ENCODE assay signal across 8 cellular contexts in genomic region chr2:219279151-219279915, GRCh38. TPM values are rescaled to one million over a fixed set of nuclear protein-coding genes. Genes with fewer than 3 reads are reported as not detected.
DNase-seq lines count a peak whose midpoint lies in the region; ATAC-seq and TF ChIP-seq lines count a peak whose summit lies in the region.

TSS of gene DNAJB2 (plus strand) at chr2:219279366. CDS start at chr2:219279834, 468 bp downstream.

- H3K4me1 ChIP-seq in CD8-positive, alpha-beta T cell (ENCODE audit: insufficient read depth, low read length), result peaks cover 31% of the 10 kb centered on the region
- peaks cover 25% of the 10 kb centered on the region for H3K4me1 ChIP-seq in lower lobe of right lung

- peaks cover 38% of the 10 kb centered on the region for H3K4me1 Mint-ChIP-seq in CD8-positive, alpha-beta T cell (ENCODE audit: low read depth)

- no peaks in the 10 kb centered on the region for H3K27me3 ChIP-seq in CD8-positive, alpha-beta T cell (ENCODE audit: insufficient read depth, low read length)
- no peaks in the 10 kb centered on the region for H3K27me3 ChIP-seq in lower lobe of right lung (ENCODE audit: low read depth)

- ATAC-seq in CD8-positive, alpha-beta T cell, result peak; percentile 74
- peak; percentile 83 for ATAC-seq in GM19467 (IDR thresholded peaks at IDR 0.05; ENCODE audit: unreplicated experiment)
- peak; percentile 96 to 98 for ATAC-seq in lower lobe of right lung

- CTCF ChIA-PET in CD8-positive, alpha-beta T cell (lab: Charles Lee), result interaction anchor here (1.0 to 15.0 kb wide), 13 partner anchors 11 to 297 kb away, joined by 3 to 269 read pairs (median 20); partner anchors contain the start of genes ANKZF1, ATG9A, CNPPD1 and GLB1L

- no peak for TF ChIP-seq CTCF in CD8-positive, alpha-beta T cell (IDR thresholded peaks at IDR 0.05)
- no peak for TF ChIP-seq CTCF in lower lobe of right lung (IDR thresholded peaks at IDR 0.05)

- peaks cover 47% of the 10 kb centered on the region for H3K36me3 Mint-ChIP-seq in CD8-positive, alpha-beta T cell

- peak within 1 kb of the TSS; percentile 99 for H3K27ac Mint-ChIP-seq in CD8-positive, alpha-beta T cell

- H3K4me3 ChIP-seq in CD8-positive, alpha-beta T cell (ENCODE audit: low read depth, low read length), result peak within 1 kb of the TSS; percentile 56
- H3K4me3 ChIP-seq in lower lobe of right lung, result peak within 1 kb of the TSS; percentile 88

- peak within 1 kb of the TSS; percentile 99 for H3K27ac ChIP-seq in CD8-positive, alpha-beta T cell (ENCODE audit: low read depth, low read length)
- peak within 1 kb of the TSS; percentile 100 for H3K27ac ChIP-seq in lower lobe of right lung

- DNase-seq in CD8-positive, alpha-beta T cell, result peak; percentile 97 to 100 (median 98)
- DNase-seq in HS-27A (ENCODE audit: low read depth) (peak; percentile 77), NK-92 (lab: John Stamatoyannopoulos, UW; ENCODE audit: unreplicated experiment) (peak; percentile 79), lower lobe of right lung (peak; percentile 99)
- peak; percentile 98 for DNase-seq in activated CD8-positive, alpha-beta memory T cell treated with anti-CD3 and anti-CD28 coated beads for 1 hour (ENCODE audit: extremely low read depth in 1 of 2, low read depth in 1 of 2)
- DNase-seq in effector CD4-positive, alpha-beta T cell, result peak; percentile 99
- DNase-seq in stimulated activated CD4-positive, alpha-beta T cell treated with anti-CD3 and anti-CD28 coated beads, TNF-alpha, amount 100 ng/mL, for 24 hours (ENCODE audit: low read depth in 3 of 3), result peak; percentile 97 to 99 (median 98)

- H3K9me3 Mint-ChIP-seq in CD8-positive, alpha-beta T cell, result no peaks in the 10 kb centered on the region

- H3K9me3 ChIP-seq in CD8-positive, alpha-beta T cell (ENCODE audit: low read length), result no peaks in the 10 kb centered on the region
- no peaks in the 10 kb centered on the region for H3K9me3 ChIP-seq in lower lobe of right lung

- intact Hi-C loops in CD8-positive, alpha-beta T cell (cut with DNase I, micrococcal nuclease), result loop anchor here (1.0 to 5.0 kb wide), 12 partner anchors 15 to 1062 kb away; partner anchors contain the start of genes ANKZF1 (in 2 of the 2), ATG9A (in 2 of the 2), NHEJ1 (in 2 of the 2) and ABCB6 (in 1 of the 2)
- intact Hi-C loops in lower lobe of right lung (cut with DNase I), result no loop called here

- H3K4me3 Mint-ChIP-seq in CD8-positive, alpha-beta T cell, result peak within 1 kb of the TSS; percentile 90

- no peaks in the 10 kb centered on the region for H3K27me3 Mint-ChIP-seq in CD8-positive, alpha-beta T cell (ENCODE audit: low read depth)

- peaks cover 40% of the 10 kb centered on the region for H3K36me3 ChIP-seq in CD8-positive, alpha-beta T cell (ENCODE audit: insufficient read depth, low read length)
- peaks cover 40% of the 10 kb centered on the region for H3K36me3 ChIP-seq in lower lobe of right lung

- POLR2A ChIA-PET in CD8-positive, alpha-beta T cell (lab: Charles Lee), result interaction anchor here (0.7 to 5.1 kb wide), 20 partner anchors 10 to 607 kb away, joined by 3 to 52 read pairs (median 7); partner anchors contain the start of genes ABCB6, ANKZF1, ATG9A and CNPPD1

RNA-seq across cellular contexts. Expression of gene DNAJB2, which starts in this region (rescaled TPM):
- 100 to 1,000 TPM; 108 to 123 TPM for total RNA-seq in CD8-positive, alpha-beta T cell
- total RNA-seq in lower lobe of right lung, result 76.6 TPM

Comparison
In these comparisons a context has a peak if more than half of its experiments do, and no peak if none do; other contexts are left out.
1. Peak in every context shown above with its lines: DNase-seq, ATAC-seq, H3K4me3 ChIP-seq and H3K27ac ChIP-seq.